In genomic region chr16:8611122-8611521, GRCh38 we compare ENCODE assay signal across 9 cellular contexts. TPM values are rescaled to one million over a fixed set of nuclear protein-coding genes. Genes with fewer than 3 reads are reported as not detected.
"Had no signal": no experiment of that assay in that cellular context is flagged by ENCODE, and none has a peak within 500 bp of the region (broad histone marks: within the 10 kb centered on the region; RNA-seq: fewer than 3 reads in every experiment).

No MANE protein-coding gene starts in this region.

- H2AFZ ChIP-seq: GM23248 had no signal

- H3K4me1 ChIP-seq: HAP-1 had no signal

- H3K9ac ChIP-seq: GM23248 had no signal

- DNase-seq: H7, KG1 had no signal

- H3K36me3 Mint-ChIP-seq: IgD-negative memory B cell had no signal

- ATAC-seq: HCT116 had no signal

- H3K4me3 Mint-ChIP-seq: IgD-negative memory B cell had no signal

- H3K27ac Mint-ChIP-seq: IgD-negative memory B cell had no signal

- FAIRE-seq: HTR-8/SVneo had no signal

- H3K4me3 ChIP-seq: GM23248, HAP-1 had no signal

- H3K9me3 ChIP-seq: HAP-1 had no signal

- H3K36me3 ChIP-seq: HAP-1 had no signal

- H3K27ac ChIP-seq: GM23248 had no signal

RNA-seq across cellular contexts. Expression of gene TMEM114, which starts 20.8 kb away (rescaled TPM):
- total RNA-seq: GM23248, H4, H7, HT-29 had no signal
- polyA plus RNA-seq: GM23248, IgD-negative memory B cell had no signal
